Comparison of ENCODE assay signal across 3 cellular contexts in genomic region chr6:21186479-21187055, GRCh38.
TF ChIP-seq lines count a peak whose summit lies in the region.

No MANE protein-coding gene starts in this region.

TF ChIP-seq in GM23338, 12 proteins besides CTCF, POLR2A, EP300 and RAD21 (continues in another document):
- TF ChIP-seq REST (IDR thresholded peaks at IDR 0.05; ENCODE audit: unreplicated experiment) = no peak

TF ChIP-seq in H1, 55 proteins besides CTCF, POLR2A, EP300 and RAD21:
- TF ChIP-seq BCL11A (IDR thresholded peaks at IDR 0.05; ENCODE audit: low read depth in 2 of 2, low read length in 2 of 2) (no peak), EGR1 (IDR thresholded peaks at IDR 0.05; ENCODE audit: borderline replicate concordance, low read depth, low read length) (no peak)

TF ChIP-seq in SK-N-SH, 30 proteins besides CTCF, POLR2A, EP300 and RAD21:
- TF ChIP-seq POLR2AphosphoS5 (IDR thresholded peaks at IDR 0.05; ENCODE audit: low read depth, low read length) (no peak), FOXJ3 (CRISPR knock-in tag; IDR thresholded peaks at IDR 0.05) (no peak), YY1 (IDR thresholded peaks at IDR 0.05; ENCODE audit: low read depth) (no peak), MEF2A (IDR thresholded peaks at IDR 0.05; ENCODE audit: borderline replicate concordance, low read depth) (no peak), RFX5 (IDR thresholded peaks at IDR 0.05; ENCODE audit: low read length) (no peak)
